Comparison of ENCODE assay signal across 26 cellular contexts in the genomic region with DNA sequence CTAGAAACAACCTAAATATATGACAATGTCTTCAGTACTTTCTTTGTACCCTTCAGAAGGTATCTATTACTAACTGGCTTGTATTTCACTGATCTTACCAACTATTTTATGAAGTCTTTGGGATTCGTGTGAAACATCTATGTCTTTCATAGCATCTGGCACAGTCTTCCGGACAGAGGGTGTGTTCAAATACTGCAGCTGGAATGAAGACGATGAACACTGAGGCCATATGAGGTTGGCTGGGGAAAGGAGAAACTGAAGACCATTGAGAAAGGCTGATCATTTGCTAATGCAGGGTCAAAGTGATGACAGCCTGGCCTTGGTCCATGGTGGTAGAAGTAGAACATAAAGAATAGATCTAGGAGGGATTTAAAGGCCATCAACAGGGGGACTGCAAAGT.
"Had no signal": no experiment of that assay in that cellular context is flagged by ENCODE, and none has a peak within 500 bp of the region (broad histone marks: within the 10 kb centered on the region; RNA-seq: fewer than 3 reads in every experiment).

No MANE protein-coding gene starts in this region.

- H3K27me3 ChIP-seq: ascending aorta, breast epithelium, esophagus muscularis mucosa had no signal

- H3K27ac Mint-ChIP-seq: activated CD4-positive, alpha-beta memory T cell treated with anti-CD3 and anti-CD28 coated beads, Interleukin-2, amount 10 ng/mL, durations not matched to agents 7 days and 5 days; activated CD4-positive, alpha-beta T cell treated with anti-CD3 and anti-CD28 coated beads for 36 hours; activated CD4-positive, alpha-beta T cell treated with anti-CD3 and anti-CD28 coated beads, Interleukin-2, amount 10 ng/mL, durations not matched to agents 24 days and 14 days; activated naive CD4-positive, alpha-beta T cell treated with anti-CD3 and anti-CD28 coated beads, Interleukin-2, amount 10 ng/mL, durations not matched to agents 7 days and 5 days; activated naive CD4-positive, alpha-beta T cell treated with anti-CD3 and anti-CD28 coated beads, Interleukin-2, amount 50 U/mL, for 72 hours; activated naive CD8-positive, alpha-beta T cell treated with anti-CD3 and anti-CD28 coated beads, Interleukin-2, amount 10 ng/mL, durations not matched to agents 7 days and 5 days; activated T-cell treated with anti-CD3 and anti-CD28 coated beads, Interleukin-2, amount 50 U/mL, for 24 hours; activated T-cell treated with anti-CD3 and anti-CD28 coated beads, Interleukin-2, amount 50 U/mL, for 72 hours; effector memory CD8-positive, alpha-beta T cell had no signal

- H3K9me3 Mint-ChIP-seq: activated CD4-positive, alpha-beta memory T cell treated with anti-CD3 and anti-CD28 coated beads, Interleukin-2, amount 10 ng/mL, durations not matched to agents 7 days and 5 days; activated CD4-positive, alpha-beta T cell treated with anti-CD3 and anti-CD28 coated beads, Interleukin-2, amount 10 ng/mL, durations not matched to agents 24 days and 14 days; activated naive CD4-positive, alpha-beta T cell treated with anti-CD3 and anti-CD28 coated beads, Interleukin-2, amount 10 ng/mL, durations not matched to agents 7 days and 5 days; activated T-cell treated with anti-CD3 and anti-CD28 coated beads, Interleukin-2, amount 50 U/mL, for 24 hours had no signal

- H3K27ac ChIP-seq: ascending aorta, breast epithelium, esophagus muscularis mucosa had no signal

- H3K27me3 Mint-ChIP-seq: activated T-cell treated with anti-CD3 and anti-CD28 coated beads, Interleukin-2, amount 50 U/mL, for 24 hours; brain; central memory CD8-positive, alpha-beta T cell had no signal

- H3K4me1 Mint-ChIP-seq: activated CD4-positive, alpha-beta memory T cell treated with anti-CD3 and anti-CD28 coated beads, Interleukin-2, amount 10 ng/mL, durations not matched to agents 7 days and 5 days; activated CD4-positive, alpha-beta T cell treated with anti-CD3 and anti-CD28 coated beads for 36 hours; activated CD4-positive, alpha-beta T cell treated with anti-CD3 and anti-CD28 coated beads, Interleukin-2, amount 10 ng/mL, durations not matched to agents 24 days and 14 days; activated naive CD4-positive, alpha-beta T cell treated with anti-CD3 and anti-CD28 coated beads, Interleukin-2, amount 10 ng/mL, durations not matched to agents 7 days and 5 days; central memory CD8-positive, alpha-beta T cell had no signal

- H3K36me3 ChIP-seq: ascending aorta, breast epithelium, esophagus muscularis mucosa had no signal

- H3K4me3 ChIP-seq: ascending aorta, breast epithelium, esophagus muscularis mucosa had no signal

- H3K4me3 Mint-ChIP-seq: activated CD4-positive, alpha-beta memory T cell treated with anti-CD3 and anti-CD28 coated beads, Interleukin-2, amount 10 ng/mL, durations not matched to agents 7 days and 5 days; activated CD4-positive, alpha-beta T cell treated with anti-CD3 and anti-CD28 coated beads for 36 hours; activated CD4-positive, alpha-beta T cell treated with anti-CD3 and anti-CD28 coated beads, Interleukin-2, amount 10 ng/mL, durations not matched to agents 24 days and 14 days; activated naive CD4-positive, alpha-beta T cell treated with anti-CD3 and anti-CD28 coated beads, Interleukin-2, amount 10 ng/mL, durations not matched to agents 7 days and 5 days; activated naive CD8-positive, alpha-beta T cell treated with anti-CD3 and anti-CD28 coated beads, Interleukin-2, amount 10 ng/mL, durations not matched to agents 7 days and 5 days; activated T-cell treated with anti-CD3 and anti-CD28 coated beads, Interleukin-2, amount 50 U/mL, for 24 hours; activated T-cell treated with anti-CD3 and anti-CD28 coated beads, Interleukin-2, amount 50 U/mL, for 72 hours; brain; central memory CD8-positive, alpha-beta T cell; effector memory CD8-positive, alpha-beta T cell had no signal

- DNase-seq: activated CD4-positive, alpha-beta memory T cell treated with anti-CD3 and anti-CD28 coated beads, Interleukin-2, amount 10 ng/mL, durations not matched to agents 7 days and 5 days; activated CD4-positive, alpha-beta T cell treated with anti-CD3 and anti-CD28 coated beads for 36 hours; activated CD4-positive, alpha-beta T cell treated with anti-CD3 and anti-CD28 coated beads, Interleukin-2, amount 10 ng/mL, durations not matched to agents 24 days and 14 days; activated CD4-positive, CD25-positive, alpha-beta regulatory T cell; activated CD4-positive, CD25-positive, alpha-beta regulatory T cell treated with anti-CD3 and anti-CD28 coated beads, Interleukin-2, amount 50 U/mL, for 72 hours; activated CD8-positive, alpha-beta memory T cell treated with anti-CD3 and anti-CD28 coated beads, Interleukin-2, amount 50 U/mL, for 48 hours; activated gamma-delta T cell; activated naive CD4-positive, alpha-beta T cell; activated naive CD4-positive, alpha-beta T cell treated with anti-CD3 and anti-CD28 coated beads, Interleukin-2, amount 10 ng/mL, durations not matched to agents 7 days and 5 days; activated naive CD8-positive, alpha-beta T cell treated with anti-CD3 and anti-CD28 coated beads, Interleukin-2, amount 10 ng/mL, durations not matched to agents 7 days and 5 days; activated T-cell treated with anti-CD3 and anti-CD28 coated beads for 4 hours; activated T-cell treated with anti-CD3 and anti-CD28 coated beads, Interleukin-2, amount 50 U/mL, for 24 hours; activated T-cell treated with anti-CD3 and anti-CD28 coated beads, Interleukin-2, amount 50 U/mL, for 72 hours; cortex of kidney; dermis blood vessel endothelial cell; effector CD4-positive, alpha-beta T cell; effector memory CD8-positive, alpha-beta T cell; erythroblast; head of caudate nucleus; T-helper 2 cell had no signal

- H3K9me3 ChIP-seq: ascending aorta, breast epithelium, esophagus muscularis mucosa had no signal

- ATAC-seq: activated CD4-positive, alpha-beta T cell treated with anti-CD3 and anti-CD28 coated beads for 36 hours; activated naive CD4-positive, alpha-beta T cell treated with anti-CD3 and anti-CD28 coated beads, Interleukin-2, amount 50 U/mL, for 72 hours; activated T-cell treated with anti-CD3 and anti-CD28 coated beads, Interleukin-2, amount 50 U/mL, for 72 hours; effector memory CD8-positive, alpha-beta T cell had no signal

- H3K36me3 Mint-ChIP-seq: activated naive CD4-positive, alpha-beta T cell treated with anti-CD3 and anti-CD28 coated beads, Interleukin-2, amount 10 ng/mL, durations not matched to agents 7 days and 5 days; activated naive CD4-positive, alpha-beta T cell treated with anti-CD3 and anti-CD28 coated beads, Interleukin-2, amount 50 U/mL, for 72 hours; activated naive CD8-positive, alpha-beta T cell treated with anti-CD3 and anti-CD28 coated beads, Interleukin-2, amount 10 ng/mL, durations not matched to agents 7 days and 5 days; brain had no signal

- H3K4me1 ChIP-seq: ascending aorta, breast epithelium had no signal
